In the genomic region with DNA sequence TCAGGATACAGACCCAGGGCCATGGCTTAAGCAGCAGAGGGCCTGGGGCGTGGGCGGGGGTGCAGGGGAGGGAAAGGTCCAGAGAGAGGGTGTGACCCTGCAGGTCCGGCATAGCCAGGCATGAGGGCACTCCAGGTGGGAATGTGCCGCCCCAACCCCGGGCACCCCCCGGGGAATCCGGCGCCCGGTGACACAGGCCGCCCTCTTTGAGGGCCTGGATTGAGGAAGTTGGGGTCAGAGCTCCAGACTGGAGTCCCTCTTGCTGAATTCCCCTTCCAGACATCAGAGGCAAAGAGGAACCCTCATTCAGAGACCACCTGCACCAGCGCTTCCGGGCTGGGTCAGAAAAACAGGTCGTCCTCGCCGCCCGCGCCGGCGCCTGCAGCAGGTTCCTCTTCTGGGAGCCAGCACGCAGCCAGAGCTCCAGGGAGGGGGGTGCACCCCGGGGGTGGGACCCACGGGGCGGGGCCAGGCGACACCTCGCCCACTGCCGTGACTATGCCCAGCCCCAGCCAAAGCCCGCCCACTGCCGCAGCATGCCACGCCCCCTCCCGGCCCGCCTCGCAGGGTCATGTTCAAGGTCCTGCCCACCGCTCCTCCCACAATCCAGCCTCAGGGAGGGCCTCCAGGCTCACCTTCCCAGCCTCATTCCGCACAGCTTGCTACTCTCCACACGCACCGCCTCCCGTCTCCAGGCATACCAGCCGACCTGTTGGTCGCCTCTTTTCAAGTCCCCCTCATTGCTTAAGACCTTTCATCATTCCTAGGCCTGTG, we compare ENCODE assay signal across 8 cellular contexts.
DNase-seq lines count a peak whose midpoint lies in the region; ATAC-seq and TF ChIP-seq lines count a peak whose summit lies in the region.

No MANE protein-coding gene starts in this region.

- H3K9ac ChIP-seq in endodermal cell (ENCODE audit: extremely low read depth, low read length, poor library complexity, severe bottlenecking) (no peak overlapping the region), mucosa of rectum (ENCODE audit: low read depth in 1 of 2, low read length in 2 of 2) (peak overlapping the region; percentile 70 to 80)

- H3K27me3 ChIP-seq in endodermal cell (ENCODE audit: control insufficient read depth, insufficient read depth, low read length, poor library complexity, severe bottlenecking) (no peaks in the 10 kb centered on the region), mucosa of rectum (ENCODE audit: control insufficient read depth in 2 of 2, insufficient read depth in 2 of 2, low read length in 2 of 2) (no peaks in the 10 kb centered on the region), SJCRH30 (0 out of 2 replicates have a peak, but pooled peaks cover 2% of the 10 kb centered on the region)

- POLR2A ChIA-PET in activated CD8-positive, alpha-beta T cell treated with anti-CD3 and anti-CD28 coated beads, Interleukin-2, amount 10 ng/mL, durations not matched to agents 7 days and 5 days (lab: Charles Lee): interaction anchor here (1.0 to 4.5 kb wide), 3 partner anchors 31 to 98 kb away, joined by 3 to 26 read pairs (median 6); a partner anchor contains a TSS

- H3K36me3 Mint-ChIP-seq in activated CD8-positive, alpha-beta T cell treated with anti-CD3 and anti-CD28 coated beads, Interleukin-2, amount 10 ng/mL, durations not matched to agents 7 days and 5 days (ENCODE audit: low read depth): no peaks in the 10 kb centered on the region
- no peaks in the 10 kb centered on the region for H3K36me3 Mint-ChIP-seq in endodermal cell (ENCODE audit: low read depth)

- H3K27me3 Mint-ChIP-seq in activated CD8-positive, alpha-beta T cell treated with anti-CD3 and anti-CD28 coated beads, Interleukin-2, amount 10 ng/mL, durations not matched to agents 7 days and 5 days (ENCODE audit: low read depth): peaks cover 2% of the 10 kb centered on the region
- H3K27me3 Mint-ChIP-seq in endodermal cell (ENCODE audit: insufficient read depth): peaks cover 7% of the 10 kb centered on the region

- 13 to 26% methylated on average over 8 to 39 of the region's 39 CpGs for WGBS in endodermal cell (ENCODE audit: insufficient coverage in 1 of 2, insufficient read length in 1 of 2), 2 experiments

- H3K27ac Mint-ChIP-seq in activated CD8-positive, alpha-beta T cell treated with anti-CD3 and anti-CD28 coated beads, Interleukin-2, amount 10 ng/mL, durations not matched to agents 7 days and 5 days: peak overlapping the region; percentile 60
- H3K27ac Mint-ChIP-seq in endodermal cell: peak overlapping the region; percentile 94

- no peak for TF ChIP-seq CTCF in endodermal cell (conservative IDR thresholded peaks at IDR 0.05)

- H3K4me1 Mint-ChIP-seq in activated CD8-positive, alpha-beta T cell treated with anti-CD3 and anti-CD28 coated beads, Interleukin-2, amount 10 ng/mL, durations not matched to agents 7 days and 5 days (ENCODE audit: low read depth): peaks cover 78% of the 10 kb centered on the region
- peaks cover 31% of the 10 kb centered on the region for H3K4me1 Mint-ChIP-seq in endodermal cell

- ATAC-seq in GM18502 (IDR thresholded peaks at IDR 0.05; ENCODE audit: poor library complexity, unreplicated experiment): peak; percentile 88
- peak; percentile 79 for ATAC-seq in HG02852 (IDR thresholded peaks at IDR 0.05; ENCODE audit: unreplicated experiment)
- ATAC-seq in activated CD8-positive, alpha-beta T cell treated with anti-CD3 and anti-CD28 coated beads, Interleukin-2, amount 10 ng/mL, durations not matched to agents 7 days and 5 days: peak; percentile 82

- H3K4me3 Mint-ChIP-seq in activated CD8-positive, alpha-beta T cell treated with anti-CD3 and anti-CD28 coated beads, Interleukin-2, amount 10 ng/mL, durations not matched to agents 7 days and 5 days: peak overlapping the region; percentile 47
- H3K4me3 Mint-ChIP-seq in endodermal cell: peak overlapping the region; percentile 49

- H3K9me3 ChIP-seq in endodermal cell (ENCODE audit: control insufficient read depth, low read length) (no peaks in the 10 kb centered on the region), mucosa of rectum (ENCODE audit: control insufficient read depth in 2 of 2, low read length in 2 of 2) (no peaks in the 10 kb centered on the region), SJCRH30 (replicated peaks) (no peaks in the 10 kb centered on the region)

- H3K36me3 ChIP-seq in endodermal cell (ENCODE audit: control insufficient read depth, insufficient read depth, low read length) (no peaks in the 10 kb centered on the region), mucosa of rectum (ENCODE audit: control insufficient read depth in 2 of 2, insufficient read depth in 2 of 2, low read length in 2 of 2) (no peaks in the 10 kb centered on the region), SJCRH30 (no peaks in the 10 kb centered on the region)

- H3K4me3 ChIP-seq in endodermal cell (ENCODE audit: low read length): peak overlapping the region; percentile 38
- peak overlapping the region; percentile 60 for H3K4me3 ChIP-seq in mucosa of rectum (ENCODE audit: low read length in 2 of 2)
- no peak overlapping the region for H3K4me3 ChIP-seq in SJCRH30

- H3K27ac ChIP-seq in endodermal cell (ENCODE audit: low read depth, low read length) (no peak overlapping the region), mucosa of rectum (ENCODE audit: low read depth in 2 of 2, low read length in 2 of 2) (peak overlapping the region; percentile 72 to 79), SJCRH30 (no peak overlapping the region)

- H3K4me1 ChIP-seq in endodermal cell (ENCODE audit: control insufficient read depth, insufficient read depth, low read length) (peaks cover 12% of the 10 kb centered on the region), mucosa of rectum (ENCODE audit: control insufficient read depth in 2 of 2, insufficient read depth in 2 of 2, low read length in 2 of 2) (peaks cover 25 to 28% of the 10 kb centered on the region in 2 donors), SJCRH30 (no peaks in the 10 kb centered on the region)

- no peaks in the 10 kb centered on the region for H3K9me3 Mint-ChIP-seq in activated CD8-positive, alpha-beta T cell treated with anti-CD3 and anti-CD28 coated beads, Interleukin-2, amount 10 ng/mL, durations not matched to agents 7 days and 5 days (ENCODE audit: insufficient read depth)
- H3K9me3 Mint-ChIP-seq in endodermal cell: no peaks in the 10 kb centered on the region

- DNase-seq in NCI-H2196 (lab: John Stamatoyannopoulos, UW; ENCODE audit: unreplicated experiment): peak; percentile 96
- DNase-seq in activated CD8-positive, alpha-beta T cell treated with anti-CD3 and anti-CD28 coated beads, Interleukin-2, amount 10 ng/mL, durations not matched to agents 7 days and 5 days: peak; percentile 88
- peak; percentile 100 for DNase-seq in endodermal cell
- DNase-seq in stimulated activated CD8-positive, alpha-beta memory T cell treated with anti-CD3 and anti-CD28 coated beads, Interleukin-4, amount 100 ng/mL, for 1 hour (ENCODE audit: low read depth in 2 of 2, low spot score in 1 of 2): peak; percentile 46 to 54
- DNase-seq in SJCRH30: no peak

- CTCF ChIA-PET in activated CD8-positive, alpha-beta T cell treated with anti-CD3 and anti-CD28 coated beads, Interleukin-2, amount 10 ng/mL, durations not matched to agents 7 days and 5 days (lab: Charles Lee): interaction anchor here (1.4 kb wide), 1 partner anchor 246 kb away, joined by 4 read pairs; no protein-coding TSS in a partner anchor

Comparison
In these comparisons a context has a peak if more than half of its experiments do, and no peak if none do; other contexts are left out.
1. DNase-seq: peak in NCI-H2196 (single experiment), activated CD8-positive, alpha-beta T cell treated with anti-CD3 and anti-CD28 coated beads, Interleukin-2, amount 10 ng/mL, durations not matched to agents 7 days and 5 days (single experiment), endodermal cell (single experiment) and stimulated activated CD8-positive, alpha-beta memory T cell treated with anti-CD3 and anti-CD28 coated beads, Interleukin-4, amount 100 ng/mL, for 1 hour (2 of 2); none in SJCRH30 (0 of 2).
2. H3K27ac ChIP-seq: peak in mucosa of rectum (2 of 2); none in endodermal cell (single experiment) and SJCRH30 (single experiment).
3. Peak in every context shown above with its lines, with median percentiles within 50 percentile points of each other: ATAC-seq.